ENCODE assay signal across 19 cellular contexts in the genomic region with DNA sequence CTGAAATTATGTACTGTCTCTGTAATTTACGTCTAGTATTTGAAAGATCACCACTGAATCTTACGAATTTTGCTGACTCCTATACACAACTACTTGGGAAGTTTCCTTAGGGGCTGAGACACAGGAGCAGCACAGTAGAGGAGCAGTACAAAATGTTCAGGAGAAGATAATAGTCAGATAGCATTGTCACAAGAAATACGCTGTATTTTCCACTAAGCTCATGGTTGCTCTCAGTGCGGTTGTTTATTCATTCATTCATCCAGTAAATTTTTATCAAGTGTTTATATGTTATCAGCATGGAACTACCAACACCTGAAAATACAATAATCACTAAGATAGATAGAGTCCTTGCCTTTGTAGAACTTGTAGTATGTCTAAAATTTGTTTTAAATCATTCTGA.
"Had no signal": no experiment of that assay in that cellular context is flagged by ENCODE, and none has a peak within 500 bp of the region (broad histone marks: within the 10 kb centered on the region; RNA-seq: fewer than 3 reads in every experiment).

No MANE protein-coding gene starts in this region.

- H3K27me3 Mint-ChIP-seq: activated B cell treated with CpG ODN at 0.5 μM for 24 hours, memory B cell, progenitor cell of endocrine pancreas had no signal

- H3K36me3 ChIP-seq: left ventricle myocardium inferior, neutrophil, right atrium auricular region had no signal

- H3K27ac ChIP-seq: left ventricle myocardium inferior, neutrophil, right atrium auricular region had no signal

- H3K9me3 ChIP-seq: neutrophil had no signal

- H3K27me3 ChIP-seq: neutrophil, right atrium auricular region had no signal

- H3K4me3 ChIP-seq: left ventricle myocardium inferior, right atrium auricular region had no signal

- FAIRE-seq: kidney had no signal

- H3K4me3 Mint-ChIP-seq: activated B cell treated with CpG ODN at 0.5 μM for 24 hours; activated T-cell treated with anti-CD3 and anti-CD28 coated beads, Interleukin-2, amount 50 U/mL, for 72 hours; memory B cell; natural killer cell; T-helper 2 cell treated with Interferon-gamma antibody and Interleukin-4, amounts not matched to agents 5 μg/mL and 100 μg/mL, for 36 hours had no signal

- H3K4me1 Mint-ChIP-seq: natural killer cell had no signal

- H3K4me1 ChIP-seq: left ventricle myocardium inferior, right atrium auricular region had no signal

- DNase-seq: activated B cell treated with CpG ODN at 0.5 μM for 24 hours; activated CD4-positive, alpha-beta T cell treated with anti-CD3 and anti-CD28 coated beads for 48 hours; activated CD8-positive, alpha-beta memory T cell treated with anti-CD3 and anti-CD28 coated beads, Interleukin-2, amount 50 U/mL, for 48 hours; activated gamma-delta T cell; activated T-cell treated with anti-CD3 and anti-CD28 coated beads, Interleukin-2, amount 50 U/mL, for 72 hours; amniotic stem cell; cerebellar nuclear complex; dermis blood vessel endothelial cell; kidney; left ventricle myocardium inferior; natural killer cell; stimulated activated naive CD8-positive, alpha-beta T cell treated with anti-CD3 and anti-CD28 coated beads, Interleukin-15, Interleukin-2, amounts not matched to agents 100 U/mL and 50 U/mL, for 24 hours; trophoblast cell had no signal

- H3K27ac Mint-ChIP-seq: activated B cell treated with CpG ODN at 0.5 μM for 24 hours; activated naive CD4-positive, alpha-beta T cell treated with anti-CD3 and anti-CD28 coated beads, Interleukin-2, amount 50 U/mL, for 72 hours; activated T-cell treated with anti-CD3 and anti-CD28 coated beads, Interleukin-2, amount 50 U/mL, for 72 hours; natural killer cell; T-helper 2 cell treated with Interferon-gamma antibody and Interleukin-4, amounts not matched to agents 5 μg/mL and 100 μg/mL, for 36 hours had no signal

- ATAC-seq: activated naive CD4-positive, alpha-beta T cell treated with anti-CD3 and anti-CD28 coated beads, Interleukin-2, amount 50 U/mL, for 72 hours; activated T-cell treated with anti-CD3 and anti-CD28 coated beads, Interleukin-2, amount 50 U/mL, for 72 hours; natural killer cell; stimulated activated naive CD8-positive, alpha-beta T cell treated with anti-CD3 and anti-CD28 coated beads, Interleukin-15, Interleukin-2, amounts not matched to agents 100 U/mL and 50 U/mL, for 24 hours had no signal
